In genomic region chr3:111782943-111783342, GRCh38 we compare ENCODE assay signal across 16 cellular contexts.
"Had no signal": no experiment of that assay in that cellular context is flagged by ENCODE, and none has a peak within 500 bp of the region (broad histone marks: within the 10 kb centered on the region; RNA-seq: fewer than 3 reads in every experiment).

No MANE protein-coding gene starts in this region.

- H3K9me3 ChIP-seq: ovary, SK-N-SH had no signal

- H3K27ac ChIP-seq: brain microvascular endothelial cell, ovary had no signal

- H3K27me3 ChIP-seq: adrenal gland, brain microvascular endothelial cell, ovary had no signal

- H3K4me3 ChIP-seq: adrenal gland, ovary had no signal

- ATAC-seq: stimulated activated memory B cell treated with anti-CD40 and anti-IgM and Interleukin-4, amounts not matched to agents 10 μg/mL and 1 μg/mL and 100 μg/mL, for 72 hours had no signal

- H3K9ac ChIP-seq: SK-N-SH had no signal

- H3K36me3 ChIP-seq: adrenal gland, brain microvascular endothelial cell, ovary had no signal

- DNase-seq: activated B cell treated with CpG ODN at 0.5 μM for 24 hours; activated CD4-positive, alpha-beta T cell treated with anti-CD3 and anti-CD28 coated beads, Interleukin-2, amount 10 ng/mL, durations not matched to agents 24 days and 14 days; activated CD8-positive, alpha-beta memory T cell treated with anti-CD3 and anti-CD28 coated beads for 24 hours; activated naive CD4-positive, alpha-beta T cell treated with anti-CD3 and anti-CD28 coated beads, Interleukin-2, amount 10 ng/mL, durations not matched to agents 7 days and 5 days; adrenal gland; brain microvascular endothelial cell; cerebellar nuclear complex; endodermal cell; erythroblast; left cardiac atrium; mesendoderm; ovary; SK-N-SH; substantia nigra; T-helper 1 cell had no signal
